Comparison of ENCODE assay signal across 9 cellular contexts in genomic region chr15:90915216-90915807, GRCh38. TPM values are rescaled to one million over a fixed set of nuclear protein-coding genes. Genes with fewer than 3 reads are reported as not detected.
DNase-seq lines count a peak whose midpoint lies in the region; ATAC-seq and TF ChIP-seq lines count a peak whose summit lies in the region.
"Had no signal": no experiment of that assay in that cellular context is flagged by ENCODE, and none has a peak within 500 bp of the region (broad histone marks: within the 10 kb centered on the region; RNA-seq: fewer than 3 reads in every experiment).

No MANE protein-coding gene starts in this region.

- H3K4me1 ChIP-seq in psoas muscle, result peaks cover 23% of the 10 kb centered on the region
- H3K4me1 ChIP-seq in HAP-1, result no peaks in the 10 kb centered on the region

- H3K27ac Mint-ChIP-seq in chondrocyte (ENCODE audit: unreplicated experiment), result peak overlapping the region; percentile 90
- H3K27ac Mint-ChIP-seq: T-helper 1 cell treated with Interleukin-12 subunit alpha and Interleukin-12 subunit beta and Interleukin-4 antibody, amounts not matched to agents 30 μg/mL and 1 μg/mL, for 36 hours had no signal

- H3K36me3 Mint-ChIP-seq in chondrocyte (ENCODE audit: low read depth), result peaks cover 43% of the 10 kb centered on the region

- intact Hi-C loops in psoas muscle (cut with DNase I), result no loop called here

- H3K9me3 ChIP-seq in psoas muscle (no peaks in the 10 kb centered on the region), HAP-1 (no peaks in the 10 kb centered on the region)

- H3K9me3 Mint-ChIP-seq in chondrocyte (ENCODE audit: low read depth), result no peaks in the 10 kb centered on the region
- H3K9me3 Mint-ChIP-seq: natural killer cell; T-helper 1 cell treated with Interleukin-12 subunit alpha and Interleukin-12 subunit beta and Interleukin-4 antibody, amounts not matched to agents 30 μg/mL and 1 μg/mL, for 36 hours had no signal

- peak; percentile 40 to 82 (median 66) for ATAC-seq in psoas muscle

- H3K27ac ChIP-seq in psoas muscle, result peak overlapping the region; percentile 87

- H3K4me3 ChIP-seq in psoas muscle (peak overlapping the region; percentile 36), HAP-1 (no peak overlapping the region)

- TF ChIP-seq CTCF in chondrocyte (IDR thresholded peaks at IDR 0.05) (no peak), psoas muscle (IDR thresholded peaks at IDR 0.05) (no peak)

- 45 to 59% (median 46%) methylated on average over 7 of the region's 7 CpGs for WGBS in psoas muscle, 3 donors

- H3K27me3 ChIP-seq in psoas muscle (ENCODE audit: insufficient read depth in 3 of 3, low read length in 2 of 3) (no peaks in the 10 kb centered on the region), HAP-1 (ENCODE audit: low read depth) (no peaks in the 10 kb centered on the region)

- peaks cover 10% of the 10 kb centered on the region for H3K4me1 Mint-ChIP-seq in chondrocyte (ENCODE audit: low read depth)

- in situ Hi-C loops in HAP-1 (cut with MboI; ENCODE audit: low sequenced_read_pairs), result no loop called here

- no peak overlapping the region for H3K4me3 Mint-ChIP-seq in chondrocyte (ENCODE audit: unreplicated experiment)
- H3K4me3 Mint-ChIP-seq: natural killer cell; T-helper 1 cell treated with Interleukin-12 subunit alpha and Interleukin-12 subunit beta and Interleukin-4 antibody, amounts not matched to agents 30 μg/mL and 1 μg/mL, for 36 hours had no signal

- H3K36me3 ChIP-seq in psoas muscle (ENCODE audit: insufficient read depth in 1 of 2, low read depth in 1 of 2) (peaks cover 14 to 99% of the 10 kb centered on the region in 2 donors), HAP-1 (replicated peaks) (peaks cover 83% of the 10 kb centered on the region)

- peak; percentile 8 for DNase-seq in MV-4-11 (lab: John Stamatoyannopoulos, UW)
- no peak for DNase-seq in chondrocyte (ENCODE audit: low spot score)
- peak in 1 of 2 donors; percentile 52 for DNase-seq in psoas muscle
- no peak for DNase-seq in superior temporal gyrus (ENCODE audit: extremely low spot score)
- no peak for DNase-seq in HAP-1 (ENCODE audit: low spot score in 2 of 2)
- DNase-seq: activated CD8-positive, alpha-beta memory T cell treated with anti-CD3 and anti-CD28 coated beads for 24 hours; natural killer cell; NCI-H1105 had no signal

- no peaks in the 10 kb centered on the region for H3K27me3 Mint-ChIP-seq in chondrocyte (ENCODE audit: low read depth)

RNA-seq across cellular contexts. Expression of gene MAN2A2, which starts 12.2 kb away (rescaled TPM):
- total RNA-seq in chondrocyte, result 49.4 to 57.0 TPM (median 51.4 TPM) in 3 replicates
- total RNA-seq in psoas muscle, result 100 to 1,000 TPM in 3 of 4 donors, 10 to 100 TPM in 1; 73.0 to 127 (median 121) TPM
- polyA plus RNA-seq in psoas muscle, result 100 to 1,000 TPM in 1 of 3 donors, 10 to 100 TPM in 2; 22.9 to 111 (median 41.5) TPM

RNA-seq across cellular contexts. Expression of gene HDDC3, which starts 17.0 kb away (rescaled TPM):
- total RNA-seq in chondrocyte, result 10.5 to 12.2 TPM (median 10.8 TPM) in 3 replicates
- total RNA-seq in psoas muscle, result 10 to 100 TPM in 3 of 4 donors, 1 to 10 TPM in 1; 9.9 to 25.5 (median 12.9) TPM
- polyA plus RNA-seq in psoas muscle, result 10 to 100 TPM in 2 of 3 donors, 1 to 10 TPM in 1; 7.2 to 23.9 (median 14.0) TPM

RNA-seq across cellular contexts. Expression of gene UNC45A, which starts 19.8 kb away (rescaled TPM):
- total RNA-seq in chondrocyte, result 70.9 to 85.7 TPM (median 73.2 TPM) in 3 replicates
- total RNA-seq in psoas muscle, result 10 to 100 TPM; 11.0 to 17.5 (median 12.1) TPM
- 10 to 100 TPM in 2 of 3 donors, 1 to 10 TPM in 1; 9.2 to 15.3 (median 11.2) TPM for polyA plus RNA-seq in psoas muscle

RNA-seq across cellular contexts. Expression of gene FES, which starts 31.0 kb away (rescaled TPM):
- total RNA-seq in chondrocyte (2.4 to 2.7 TPM (median 2.4 TPM) in 3 replicates), psoas muscle (1 to 10 TPM; 6.7 to 7.7 (median 7.2) TPM)
- polyA plus RNA-seq in psoas muscle, result 1 to 10 TPM; 4.2 to 8.1 (median 5.5) TPM

RNA-seq across cellular contexts. Expression of gene RCCD1, which starts 39.4 kb away (rescaled TPM):
- total RNA-seq in chondrocyte, result 13.2 to 14.3 TPM (median 14.2 TPM) in 3 replicates
- total RNA-seq in psoas muscle, result 1 to 10 TPM; 4.4 to 7.6 (median 5.3) TPM
- 1 to 10 TPM; 6.0 to 6.8 (median 6.0) TPM for polyA plus RNA-seq in psoas muscle
